In the genomic region with DNA sequence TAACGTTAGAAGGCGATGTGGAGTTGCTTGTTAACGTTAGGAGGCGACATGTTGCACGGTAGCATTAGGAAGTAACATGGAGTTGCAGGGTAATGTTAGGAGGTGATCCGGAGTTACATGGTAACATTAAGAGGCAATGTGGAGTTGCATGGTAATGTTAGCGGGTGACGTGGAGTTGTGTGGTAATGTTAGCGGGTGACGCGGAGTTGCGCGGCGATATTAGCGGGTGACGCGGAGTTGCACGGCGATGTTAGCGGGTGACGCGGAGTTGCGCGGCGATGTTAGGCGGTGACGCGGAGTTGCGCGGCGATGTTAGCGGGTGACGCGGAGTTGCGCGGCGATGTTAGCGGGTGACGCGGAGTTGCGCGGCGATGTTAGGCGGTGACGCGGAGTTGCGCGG, we compare ENCODE assay signal across 1 cellular context.
TF ChIP-seq lines count a peak whose summit lies in the region.

No MANE protein-coding gene starts in this region.

TF ChIP-seq in K562, 482 proteins besides CTCF, POLR2A, EP300 and RAD21:
- peak; percentile 99 for TF ChIP-seq ZBTB33 (CRISPR knock-in tag; IDR thresholded peaks at IDR 0.05)
TF ChIP-seq in K562: peak in this region for 1; not testable (repeated sequence) for 481.
